In genomic region chr13:85241045-85241444, GRCh38 we compare ENCODE assay signal across 16 cellular contexts.
DNase-seq lines count a peak whose midpoint lies in the region; ATAC-seq, FAIRE-seq and TF ChIP-seq lines count a peak whose summit lies in the region.
"Had no signal": no experiment of that assay in that cellular context is flagged by ENCODE, and none has a peak within 500 bp of the region (broad histone marks: within the 10 kb centered on the region; RNA-seq: fewer than 3 reads in every experiment).

No MANE protein-coding gene starts in this region.

- H3K27me3 ChIP-seq in Karpas-422 (ENCODE audit: low read length) (no peaks in the 10 kb centered on the region), astrocyte (ENCODE audit: insufficient read depth, low read length) (no peaks in the 10 kb centered on the region)

- H3K4me3 ChIP-seq in Karpas-422 (ENCODE audit: low read length) (no peak overlapping the region), astrocyte (ENCODE audit: insufficient read depth, low read depth, low read length) (no peak overlapping the region)

- H3K36me3 ChIP-seq in Karpas-422 (ENCODE audit: insufficient read depth, low read length) (no peaks in the 10 kb centered on the region), astrocyte (ENCODE audit: insufficient read depth, low read length) (no peaks in the 10 kb centered on the region)

- no peak overlapping the region for H3K4me3 Mint-ChIP-seq in astrocyte (ENCODE audit: unreplicated experiment)
- H3K4me3 Mint-ChIP-seq: activated naive CD8-positive, alpha-beta T cell treated with anti-CD3 and anti-CD28 coated beads for 36 hours; T-helper 17 cell had no signal

- no peak for TF ChIP-seq POLR2A in GM12892 (IDR thresholded peaks at IDR 0.05; ENCODE audit: low read depth, low read length)

- H3K9ac ChIP-seq in Karpas-422 (ENCODE audit: low read length) = no peak overlapping the region
- no peak overlapping the region for H3K9ac ChIP-seq in astrocyte (ENCODE audit: low read length)

- H3K79me2 ChIP-seq in Karpas-422 (ENCODE audit: low read length) (no peaks in the 10 kb centered on the region), astrocyte (ENCODE audit: insufficient read depth, low read length) (no peaks in the 10 kb centered on the region)

- no peaks in the 10 kb centered on the region for H3K9me2 ChIP-seq in Karpas-422 (replicated peaks; ENCODE audit: insufficient read depth, low read length)

- H2AFZ ChIP-seq in Karpas-422 (ENCODE audit: low read length) (0 out of 2 replicates have a peak overlapping the region, but pooled peaks have one; percentile 60), astrocyte (ENCODE audit: low read depth, low read length) (no peak overlapping the region)

- H3K4me1 ChIP-seq in Karpas-422 (ENCODE audit: low read length) = no peaks in the 10 kb centered on the region
- H3K4me1 ChIP-seq in astrocyte (ENCODE audit: insufficient read depth, low read length) = no peaks in the 10 kb centered on the region

- no peaks in the 10 kb centered on the region for H3K9me3 Mint-ChIP-seq in astrocyte (ENCODE audit: unreplicated experiment)
- H3K9me3 Mint-ChIP-seq: activated naive CD8-positive, alpha-beta T cell treated with anti-CD3 and anti-CD28 coated beads for 36 hours had no signal

- no peak overlapping the region for H3K27ac Mint-ChIP-seq in astrocyte (ENCODE audit: unreplicated experiment)
- H3K27ac Mint-ChIP-seq: activated naive CD8-positive, alpha-beta T cell treated with anti-CD3 and anti-CD28 coated beads for 36 hours; T-helper 17 cell had no signal

- no peaks in the 10 kb centered on the region for H3K36me3 Mint-ChIP-seq in astrocyte (ENCODE audit: low read depth, unreplicated experiment)
- H3K36me3 Mint-ChIP-seq: activated naive CD8-positive, alpha-beta T cell treated with anti-CD3 and anti-CD28 coated beads for 36 hours had no signal

- H3K27ac ChIP-seq in Karpas-422 (ENCODE audit: low read length) = no peak overlapping the region
- H3K27ac ChIP-seq in astrocyte (ENCODE audit: low read depth, low read length) = no peak overlapping the region
- H3K27ac ChIP-seq: epithelial cell of prostate had no signal

- H3K4me2 ChIP-seq in Karpas-422 (ENCODE audit: low read depth, low read length, poor library complexity, severe bottlenecking) (no peak overlapping the region), astrocyte (ENCODE audit: low read length) (peak overlapping the region; percentile 6)

- DNase-seq in A172 (ENCODE audit: low spot score) (peak; percentile 53), Karpas-422 (no peak), astrocyte (ENCODE audit: low read depth) (peak; percentile 75), iris pigment epithelial cell (ENCODE audit: low read depth) (peak; percentile 22), HuH-7 (ENCODE audit: low spot score) (no peak), GM12892 (ENCODE audit: insufficient read length) (no peak)
- DNase-seq: activated CD4-positive, alpha-beta T cell treated with anti-CD3 and anti-CD28 coated beads for 48 hours; activated naive CD8-positive, alpha-beta T cell treated with anti-CD3 and anti-CD28 coated beads for 36 hours; activated T-cell treated with anti-CD3 and anti-CD28 coated beads, Interleukin-2, amount 50 U/mL, for 1 hour; left cardiac atrium; NCI-H2081 treated with DMSO at 0.1 percent for 48 hours; NCI-H82; T-helper 17 cell had no signal

- no peaks in the 10 kb centered on the region for H3K27me3 Mint-ChIP-seq in astrocyte (ENCODE audit: low read depth, unreplicated experiment)
- H3K27me3 Mint-ChIP-seq: activated naive CD8-positive, alpha-beta T cell treated with anti-CD3 and anti-CD28 coated beads for 36 hours; T-helper 17 cell had no signal

- TF ChIP-seq CTCF in astrocyte (IDR thresholded peaks at IDR 0.05; ENCODE audit: insufficient read depth, low read depth, low read length) = no peak

- no peak for ATAC-seq in HG02763 (IDR thresholded peaks at IDR 0.05; ENCODE audit: unreplicated experiment)
- no peak for ATAC-seq in HG03520 (IDR thresholded peaks at IDR 0.05; ENCODE audit: unreplicated experiment)
- ATAC-seq: left cardiac atrium, T-helper 17 cell had no signal

- H3K9me3 ChIP-seq in Karpas-422 (ENCODE audit: low read length) (no peaks in the 10 kb centered on the region), astrocyte (ENCODE audit: insufficient read depth, low read depth, low read length) (no peaks in the 10 kb centered on the region)

- no peaks in the 10 kb centered on the region for H4K20me1 ChIP-seq in Karpas-422 (ENCODE audit: insufficient read depth, low read depth, low read length)
- no peaks in the 10 kb centered on the region for H4K20me1 ChIP-seq in astrocyte (ENCODE audit: insufficient read depth, low read length)

- no peak for FAIRE-seq in astrocyte (lab: Jason Lieb, UNC)
- no peak for FAIRE-seq in GM12892 (lab: Jason Lieb, UNC)

- H3K4me1 Mint-ChIP-seq in astrocyte (ENCODE audit: low read depth, unreplicated experiment) = peaks cover 13% of the 10 kb centered on the region
- H3K4me1 Mint-ChIP-seq: activated naive CD8-positive, alpha-beta T cell treated with anti-CD3 and anti-CD28 coated beads for 36 hours; T-helper 17 cell had no signal

Comparison
In these comparisons a context has a peak if more than half of its experiments do, and no peak if none do; other contexts are left out.
1. DNase-seq: peak in A172 (single experiment), astrocyte (single experiment) and iris pigment epithelial cell (single experiment); none in Karpas-422 (single experiment), HuH-7 (single experiment) and GM12892 (single experiment).